8 cellular contexts compared by ENCODE assay signal in genomic region chr16:28950648-28951409, GRCh38. TPM values are rescaled to one million over a fixed set of nuclear protein-coding genes. Genes with fewer than 3 reads are reported as not detected.
DNase-seq lines count a peak whose midpoint lies in the region; ATAC-seq and TF ChIP-seq lines count a peak whose summit lies in the region.

Gene NFATC2IP, plus strand, starts transcription at chr16:28950937. Its CDS starts 75 bp downstream, at chr16:28951012.

- peak within 1 kb of the TSS; percentile 80 for H3K27ac ChIP-seq in IMR-90 (ENCODE audit: insufficient read depth, low read length)

- CTCF ChIA-PET in IMR-90 (lab: Yijun Ruan, JAX): no interaction called here

- peak within 1 kb of the TSS; percentile 73 for H2BK5ac ChIP-seq in IMR-90 (ENCODE audit: low read depth, low read length, poor library complexity, severe bottlenecking)

- no peak within 1 kb of the TSS for H3K18ac ChIP-seq in IMR-90 (ENCODE audit: low read depth, low read length)

- intact Hi-C loops in IMR-90 (cut with micrococcal nuclease): no loop called here

- POLR2A ChIA-PET in IMR-90 (lab: Charles Lee; ENCODE audit: unreplicated experiment): no interaction called here

- H2AK9ac ChIP-seq in IMR-90 (replicated peaks; ENCODE audit: low read depth, low read length, poor library complexity): peak within 1 kb of the TSS; percentile 86

- H4K8ac ChIP-seq in IMR-90 (ENCODE audit: low read depth in 2 of 2, low read length in 2 of 2): peak within 1 kb of the TSS; percentile 52 to 97; a peak in 3 of 4 replicates

- peak within 1 kb of the TSS; percentile 74; the same call in 1 of the 2 replicates for H2BK120ac ChIP-seq in IMR-90 (ENCODE audit: low read depth, low read length)

- peak within 1 kb of the TSS; percentile 55 for H3K4me3 ChIP-seq in IMR-90 (ENCODE audit: insufficient read depth, low read depth, low read length)

- peak within 1 kb of the TSS; percentile 58; the same call in 1 of the 2 replicates for H3K23ac ChIP-seq in IMR-90 (ENCODE audit: low read depth, low read length)

- 0% methylated on average over 35 of the region's 79 CpGs; no CpG with 5 or more reads in 1 of the 2 experiments for WGBS in IMR-90 (ENCODE audit: extremely low coverage in 2 of 2, insufficient read length in 1 of 2), 2 experiments

- H3K9me3 ChIP-seq in IMR-90 (ENCODE audit: control insufficient read depth, insufficient read depth, low read length): no peaks in the 10 kb centered on the region

- peak; percentile 38; the same call in 1 of the 2 replicates for TF ChIP-seq POLR2A in IMR-90 (IDR thresholded peaks at IDR 0.05; ENCODE audit: low read depth, low read length)

- peak within 1 kb of the TSS; percentile 70 for H4K91ac ChIP-seq in IMR-90 (ENCODE audit: insufficient read depth, low read depth, low read length)

- in situ Hi-C loops in IMR-90 (cut with MboI; ENCODE audit: low sequenced_read_pairs): loop anchor here (25.0 kb wide), 1 partner anchor 311 kb away; no protein-coding TSS in a partner anchor

- no peak for TF ChIP-seq RAD21 in IMR-90 (IDR thresholded peaks at IDR 0.05; ENCODE audit: low read length)

- H2AFZ ChIP-seq in IMR-90 (replicated peaks; ENCODE audit: low read length, poor library complexity): peak within 1 kb of the TSS; percentile 94

- DNase-seq in DMS 273 (lab: John Stamatoyannopoulos, UW; ENCODE audit: unreplicated experiment): peak; percentile 100
- DNase-seq in IMR-90: peak; percentile 100
- DNase-seq in OCI-M1 (lab: John Stamatoyannopoulos, UW): peak; percentile 100
- DNase-seq in activated T-cell treated with anti-CD3 and anti-CD28 coated beads for 24 hours (ENCODE audit: low read depth): peak; percentile 99
- DNase-seq in epidermal melanocyte (ENCODE audit: insufficient read length, low spot score): peak; percentile 99
- DNase-seq in middle frontal gyrus (ENCODE audit: extremely low spot score, low spot score): peak; percentile 99
- DNase-seq in stimulated activated CD8-positive, alpha-beta memory T cell treated with anti-CD3 and anti-CD28 coated beads, Interleukin-2, amount 100 ng/mL, for 48 hours (ENCODE audit: low read depth in 2 of 2): peak; percentile 99 to 100

- no peaks in the 10 kb centered on the region for H4K20me1 ChIP-seq in IMR-90 (ENCODE audit: insufficient read depth, low read length)

- H3K36me3 ChIP-seq in IMR-90 (ENCODE audit: control insufficient read depth, insufficient read depth, low read length): peaks cover 14% of the 10 kb centered on the region

- H2AK5ac ChIP-seq in IMR-90 (ENCODE audit: low read depth, low read length): no peak within 1 kb of the TSS; the same call in 1 of the 2 replicates

- peak within 1 kb of the TSS; percentile 83 for H3K9ac ChIP-seq in IMR-90 (ENCODE audit: low read depth, low read length)

- peaks cover 12 to 29% of the 10 kb centered on the region in 2 experiments for H3K79me1 ChIP-seq in IMR-90 (ENCODE audit: low read depth in 1 of 2, low read length in 2 of 2)

- H3K56ac ChIP-seq in IMR-90 (ENCODE audit: extremely low read depth, insufficient read depth, low read length): peak within 1 kb of the TSS; percentile 38

- peak within 1 kb of the TSS; percentile 53; the same call in 1 of the 2 replicates for H3K4ac ChIP-seq in IMR-90 (ENCODE audit: low read depth, low read length)

- peak within 1 kb of the TSS; percentile 80 for H4K5ac ChIP-seq in IMR-90 (ENCODE audit: low read depth, low read length)

- peak within 1 kb of the TSS; percentile 95 for H3K4me2 ChIP-seq in IMR-90 (ENCODE audit: low read depth, low read length)

- BruUV-seq in IMR-90 (replicated peaks; lab: Mats Ljungman, UMichigan): no TSS peak

- no peak for TF ChIP-seq CTCF in IMR-90 (conservative IDR thresholded peaks at IDR 0.05; ENCODE audit: low read depth, low read length)

- H3K9me1 ChIP-seq in IMR-90 (ENCODE audit: insufficient read depth, low read length): peaks cover 2% of the 10 kb centered on the region; the same call in 1 of the 2 replicates

- peaks cover 8% of the 10 kb centered on the region for H3K4me1 ChIP-seq in IMR-90 (ENCODE audit: control insufficient read depth, insufficient read depth, low read length)

- dilution Hi-C loops in IMR-90 (cut with HindIII; ENCODE audit: low sequenced_read_pairs, unreplicated experiment): no loop called here

- no peaks in the 10 kb centered on the region for H3K27me3 ChIP-seq in IMR-90 (ENCODE audit: control insufficient read depth, insufficient read depth, low read length)

- ATAC-seq in GM21528 (IDR thresholded peaks at IDR 0.05; ENCODE audit: low FRiP score, unreplicated experiment): peak; percentile 95
- ATAC-seq in IMR-90 (ENCODE audit: low read depth): peak; percentile 94

- H2BK15ac ChIP-seq in IMR-90 (ENCODE audit: low read depth, low read length): no peak within 1 kb of the TSS

- no peak within 1 kb of the TSS for H2BK20ac ChIP-seq in IMR-90 (ENCODE audit: low read depth, low read length)

- peak within 1 kb of the TSS; percentile 85 for H3K14ac ChIP-seq in IMR-90 (replicated peaks; ENCODE audit: low read depth, low read length)

TF ChIP-seq in IMR-90, 13 proteins besides CTCF, POLR2A, EP300 and RAD21:
- TF ChIP-seq BHLHE40 (IDR thresholded peaks at IDR 0.05; ENCODE audit: low read depth, low read length) (peak; percentile 67; the same call in 1 of the 2 replicates), FOS (IDR thresholded peaks at IDR 0.05; ENCODE audit: low read depth, low read length) (peak; percentile 56; the same call in 1 of the 2 replicates), MAFK (IDR thresholded peaks at IDR 0.05; ENCODE audit: low read depth, low read length) (peak; percentile 18; the same call in 1 of the 2 replicates), RCOR1 (IDR thresholded peaks at IDR 0.05; ENCODE audit: insufficient replicate concordance, low read length) (no peak), MAZ (IDR thresholded peaks at IDR 0.05; ENCODE audit: borderline replicate concordance, low read depth, low read length) (peak; percentile 75; the same call in 1 of the 2 replicates), CHD1 (IDR thresholded peaks at IDR 0.05; ENCODE audit: low read depth, low read length) (no peak), MXI1 (IDR thresholded peaks at IDR 0.05; ENCODE audit: borderline replicate concordance, low read depth, low read length) (peak; percentile 81; the same call in 1 of the 2 replicates)
- TF ChIP-seq, protein P1, sequence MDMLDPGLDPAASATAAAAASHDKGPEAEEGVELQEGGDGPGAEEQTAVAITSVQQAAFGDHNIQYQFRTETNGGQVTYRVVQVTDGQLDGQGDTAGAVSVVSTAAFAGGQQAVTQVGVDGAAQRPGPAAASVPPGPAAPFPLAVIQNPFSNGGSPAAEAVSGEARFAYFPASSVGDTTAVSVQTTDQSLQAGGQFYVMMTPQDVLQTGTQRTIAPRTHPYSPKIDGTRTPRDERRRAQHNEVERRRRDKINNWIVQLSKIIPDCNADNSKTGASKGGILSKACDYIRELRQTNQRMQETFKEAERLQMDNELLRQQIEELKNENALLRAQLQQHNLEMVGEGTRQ (IDR thresholded peaks at IDR 0.05; ENCODE audit: low read depth, low read length): peak; percentile 50; the same call in 1 of the 2 replicates

RNA-seq across cellular contexts. Expression of gene NFATC2IP, which starts in this region (rescaled TPM):
- total RNA-seq in IMR-90 (2012; rRNA removed): 8.1 and 10.0 TPM in 2 replicates
- 24.5 and 29.1 TPM in 2 replicates for polyA plus RNA-seq in IMR-90 (2012; rRNA removed)
- polyA plus RNA-seq in IMR-90 (2012; cell fraction: cytosol; rRNA removed): 7.4 and 7.5 TPM in 2 replicates
- polyA plus RNA-seq in IMR-90 (2012; cell fraction: nucleus; rRNA removed; ENCODE audit: low replicate concordance): 115 and 157 TPM in 2 replicates

Comparison
In these comparisons a context has a peak if more than half of its experiments do, and no peak if none do; other contexts are left out.
1. Peak in every context shown above with its lines: DNase-seq, ATAC-seq, H3K4me3 ChIP-seq and H3K27ac ChIP-seq.